In the genomic region with DNA sequence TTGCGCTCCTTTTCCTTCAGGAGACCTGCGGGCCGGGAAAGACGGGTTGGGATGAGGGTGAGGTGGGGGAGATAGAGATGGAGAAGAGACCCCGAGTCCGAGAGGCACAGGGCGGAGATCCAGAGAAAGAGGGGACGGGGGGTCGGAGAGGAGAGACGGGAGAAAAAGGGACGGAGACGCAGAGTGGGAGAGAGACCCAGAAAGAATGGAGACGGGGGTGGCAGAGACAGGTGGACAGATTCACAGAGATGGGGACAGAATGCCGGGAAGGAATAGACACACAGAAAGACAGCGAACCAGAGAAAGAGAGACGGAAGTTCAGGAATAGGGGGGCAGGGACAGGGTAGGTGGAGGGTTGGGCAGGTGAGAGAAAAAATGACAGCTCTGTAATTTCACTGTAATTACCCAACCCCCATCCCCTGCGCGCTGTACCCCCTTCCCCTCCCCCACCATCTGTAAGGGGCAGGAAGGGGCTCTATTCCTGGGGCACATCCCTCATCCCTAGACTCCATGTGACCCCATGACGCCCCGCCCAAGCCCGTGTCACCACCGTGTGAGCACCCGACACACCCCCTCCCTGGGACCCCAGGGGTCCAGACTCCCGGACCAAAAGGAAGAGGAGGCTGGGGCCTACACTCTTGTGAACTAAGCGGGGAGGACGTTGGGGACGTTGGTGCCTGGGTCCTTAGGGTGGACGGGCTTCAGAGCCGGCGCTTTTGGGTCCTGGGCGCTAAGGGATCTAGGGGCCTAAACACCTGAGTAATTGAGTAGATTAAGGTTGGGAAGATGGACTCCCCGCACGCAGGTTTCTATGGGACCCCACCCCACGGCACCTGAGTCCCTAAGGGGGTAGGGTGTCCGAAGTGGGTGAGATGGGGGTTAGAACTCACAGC, we compare ENCODE assay signal across 8 cellular contexts. TPM values are rescaled to one million over a fixed set of nuclear protein-coding genes. Genes with fewer than 3 reads are reported as not detected.
DNase-seq lines count a peak whose midpoint lies in the region; ATAC-seq, FAIRE-seq and TF ChIP-seq lines count a peak whose summit lies in the region.

No MANE protein-coding gene starts in this region.

- peak overlapping the region; percentile 81 for H3K27ac ChIP-seq in Panc1 (ENCODE audit: low read length)
- no peak overlapping the region for H3K27ac ChIP-seq in H1 (ENCODE audit: low read depth, low read length)
- peak overlapping the region; percentile 83 for H3K27ac ChIP-seq in neural cell (ENCODE audit: low read length)

- H2AFZ ChIP-seq in H1 (ENCODE audit: low read length) (no peak overlapping the region), neural cell (ENCODE audit: low read depth, low read length) (no peak overlapping the region)

- no peak overlapping the region for H2BK120ac ChIP-seq in H1 (replicated peaks; ENCODE audit: low read depth, low read length)

- H3K27me3 ChIP-seq in Panc1 (ENCODE audit: control insufficient read depth, insufficient read depth, low read length) (no peaks in the 10 kb centered on the region), H1 (replicated peaks in 1 of 4; ENCODE audit: control insufficient read depth in 3 of 4, extremely low read depth in 1 of 4, insufficient read depth in 3 of 4, low read length in 3 of 4) (peaks cover 0 to 2% (median 0%) of the 10 kb centered on the region in 4 experiments; a peak in 2 of 7 replicates), neural cell (ENCODE audit: insufficient read depth, low read depth, low read length) (no peaks in the 10 kb centered on the region)

- H2BK12ac ChIP-seq in H1 (ENCODE audit: low read depth, low read length), result no peak overlapping the region

- H2BK15ac ChIP-seq in H1 (ENCODE audit: low read length), result no peak overlapping the region

- intact Hi-C loops in Panc1 (cut with micrococcal nuclease; ENCODE audit: unreplicated experiment), result no loop called here

- no peak overlapping the region for H3K4ac ChIP-seq in H1 (replicated peaks; ENCODE audit: insufficient read length, low read depth, low read length)

- H3K79me1 ChIP-seq in H1 (ENCODE audit: low read depth, low read length), result no peaks in the 10 kb centered on the region

- TF ChIP-seq CTCF in Panc1 (IDR thresholded peaks at IDR 0.05), result no peak
- TF ChIP-seq CTCF in H1 (IDR thresholded peaks at IDR 0.05; ENCODE audit: control extremely low read depth in 1 of 3, insufficient read depth in 1 of 3, low read depth in 1 of 3, low read length in 3 of 3), result no peak
- TF ChIP-seq CTCF in neural cell (IDR thresholded peaks at IDR 0.05; ENCODE audit: poor library complexity, severe bottlenecking), result no peak

- no peak for ATAC-seq in Panc1
- no peak for ATAC-seq in GM18868 (IDR thresholded peaks at IDR 0.05; ENCODE audit: unreplicated experiment)

- no peak overlapping the region for H3K23ac ChIP-seq in H1 (ENCODE audit: insufficient read length)

- peaks cover 8% of the 10 kb centered on the region for H3F3A ChIP-seq in neural cell (ENCODE audit: insufficient read depth, low read length, poor library complexity, severe bottlenecking)

- no peak overlapping the region for H3K56ac ChIP-seq in H1 (replicated peaks; ENCODE audit: insufficient read length, low read depth, low read length)

- POLR2A ChIA-PET in Panc1 (lab: Charles Lee), result interaction anchor here (0.6 kb wide), 1 partner anchor 462 kb away, joined by 3 read pairs; no protein-coding TSS in a partner anchor
- POLR2A ChIA-PET in H1 (lab: Charles Lee; ENCODE audit: partially characterized antibody), result interaction anchor here (0.7 to 30.9 kb wide), 3 partner anchors 8 to 24 kb away, joined by 3 to 788 read pairs (median 3); a partner anchor contains a TSS

- H4K20me1 ChIP-seq in H1 (replicated peaks in 1 of 2; ENCODE audit: control insufficient read depth in 1 of 2, insufficient read depth in 2 of 2, low read length in 2 of 2) (peaks cover 0 to 3% of the 10 kb centered on the region in 2 experiments), neural cell (ENCODE audit: insufficient read depth) (no peaks in the 10 kb centered on the region)

- peak overlapping the region; percentile 94 to 95 for H3K4me2 ChIP-seq in H1 (ENCODE audit: insufficient read depth in 1 of 2, low read depth in 2 of 2, low read length in 2 of 2)
- peak overlapping the region; percentile 54 for H3K4me2 ChIP-seq in neural cell (ENCODE audit: low read length)

- no peak overlapping the region for H3K18ac ChIP-seq in H1 (ENCODE audit: extremely low read depth, low read length)

- 6% methylated on average over 21 of the region's 35 CpGs; no CpG with 5 or more reads in 1 of the 2 experiments for WGBS in H1 (ENCODE audit: extremely low coverage in 1 of 2, insufficient coverage in 1 of 2, insufficient read length in 1 of 2, insufficient replicate concordance in 2 of 2, low coverage in 1 of 2, low lambda C conversion rate in 2 of 2, missing lambda C conversion rate in 1 of 2), 2 experiments

- H2BK20ac ChIP-seq in H1 (ENCODE audit: low read length), result no peak overlapping the region

- H3K9ac ChIP-seq in H1 (replicated peaks in 1 of 4; ENCODE audit: extremely low read depth in 1 of 4, low read depth in 3 of 4, low read length in 3 of 4), result peak overlapping the region in 1 of 4 experiments; percentile 57; a peak in 1 of 7 replicates
- H3K9ac ChIP-seq in neural cell (ENCODE audit: low read length), result peak overlapping the region; percentile 74

- H3K14ac ChIP-seq in H1 (ENCODE audit: insufficient read length), result no peak overlapping the region

- in situ Hi-C loops in Panc1 (cut with HindIII; ENCODE audit: low pct_unique_long_range_greater_than_20kb, low sequenced_read_pairs), result no loop called here

- H3K36me3 ChIP-seq in Panc1 (ENCODE audit: control insufficient read depth, insufficient read depth, low read length), result no peaks in the 10 kb centered on the region; the same call in 1 of the 2 replicates
- no peaks in the 10 kb centered on the region for H3K36me3 ChIP-seq in H1 (ENCODE audit: control insufficient read depth in 2 of 4, insufficient read depth in 4 of 4, low read length in 3 of 4)
- no peaks in the 10 kb centered on the region for H3K36me3 ChIP-seq in neural cell (ENCODE audit: insufficient read depth, low read length)

- no peak overlapping the region; the same call in 1 of the 2 replicates for H4K8ac ChIP-seq in H1 (ENCODE audit: extremely low read depth, insufficient read depth, low read length)

- CTCF ChIA-PET in Panc1 (lab: Charles Lee), result interaction anchor here (0.6 kb wide), 1 partner anchor 146 kb away, joined by 10 read pairs; no protein-coding TSS in a partner anchor
- CTCF ChIA-PET in H1 (lab: Charles Lee; ENCODE audit: partially characterized antibody), result no interaction called here

- H3K4me3 ChIP-seq in Panc1 (ENCODE audit: low read depth in 2 of 2, low read length in 2 of 2) (peak overlapping the region; percentile 62 to 71), H1 (ENCODE audit: extremely low read depth in 1 of 4, insufficient read depth in 2 of 4, low read depth in 3 of 4, low read length in 4 of 4) (peak overlapping the region; percentile 58 to 74 (median 66)), neural cell (ENCODE audit: low read length) (peak overlapping the region; percentile 66)

- TF ChIP-seq POLR2A in H1 (IDR thresholded peaks at IDR 0.05; ENCODE audit: control extremely low read depth in 1 of 2, low read depth in 2 of 2, low read length in 2 of 2), result no peak

- H2BK5ac ChIP-seq in H1 (ENCODE audit: low read depth, low read length), result no peak overlapping the region

- H3K9me3 ChIP-seq in Panc1 (ENCODE audit: control insufficient read depth, insufficient read depth, low read depth, low read length), result no peaks in the 10 kb centered on the region
- no peaks in the 10 kb centered on the region for H3K9me3 ChIP-seq in H1 (ENCODE audit: insufficient read depth in 2 of 2, low read depth in 1 of 2, low read length in 1 of 2)
- H3K9me3 ChIP-seq in neural cell (ENCODE audit: low read length), result no peaks in the 10 kb centered on the region

- H3K79me2 ChIP-seq in H1 (ENCODE audit: control insufficient read depth in 1 of 2, insufficient read depth in 2 of 2, low read length in 2 of 2) (no peaks in the 10 kb centered on the region), neural cell (replicated peaks; ENCODE audit: insufficient read depth, low read length) (no peaks in the 10 kb centered on the region)

- FAIRE-seq in H1 (lab: Jason Lieb, UNC), result no peak

- H3K23me2 ChIP-seq in H1 (ENCODE audit: low read depth, low read length), result peaks cover 25% of the 10 kb centered on the region

- no peak for TF ChIP-seq EP300 in H1 (IDR thresholded peaks at IDR 0.05; ENCODE audit: borderline replicate concordance in 1 of 2, low read depth in 2 of 2, low read length in 2 of 2)
- TF ChIP-seq EP300 in neural cell (conservative IDR thresholded peaks at IDR 0.05; ENCODE audit: poor library complexity, severe bottlenecking), result no peak

- no peaks in the 10 kb centered on the region for H3K9me2 ChIP-seq in neural cell (ENCODE audit: insufficient read depth, low read length)

- BruUV-seq in Panc1 (replicated peaks; lab: Mats Ljungman, UMichigan), result no TSS peak

- peaks cover 25% of the 10 kb centered on the region for H3K4me1 ChIP-seq in Panc1 (ENCODE audit: control insufficient read depth, insufficient read depth, low read length)
- peaks cover 9 to 30% (median 22%) of the 10 kb centered on the region in 4 experiments for H3K4me1 ChIP-seq in H1 (replicated peaks in 1 of 4; ENCODE audit: control insufficient read depth in 3 of 4, insufficient read depth in 4 of 4, low read length in 3 of 4)

- no peak overlapping the region for H4K5ac ChIP-seq in H1 (ENCODE audit: insufficient read length, low read depth, low read length)

- TF ChIP-seq RAD21 in H1 (IDR thresholded peaks at IDR 0.05 in 1 of 2, conservative IDR thresholded peaks at IDR 0.05 in 1 of 2; ENCODE audit: low read depth in 2 of 2, low read length in 2 of 2), result no peak
- TF ChIP-seq RAD21 in neural cell (conservative IDR thresholded peaks at IDR 0.05), result no peak

- H4K91ac ChIP-seq in H1 (replicated peaks; ENCODE audit: insufficient read length, low read length), result no peak overlapping the region

- no peak overlapping the region for H2AK5ac ChIP-seq in H1 (ENCODE audit: low read depth, low read length)

- peak; percentile 30 for DNase-seq in NCI-H510A treated with DMSO at 0.1 percent for 48 hours (lab: John Stamatoyannopoulos, UW)
- no peak for DNase-seq in NCI-H510A (lab: John Stamatoyannopoulos, UW)
- DNase-seq in Panc1 (ENCODE audit: low read depth, low spot score), result no peak
- DNase-seq in H1 (ENCODE audit: low read depth in 1 of 2, low spot score in 2 of 2), result peak in 1 of 2 experiments; percentile 60
- no peak for DNase-seq in COLO829 (ENCODE audit: low spot score)
- no peak for DNase-seq in GOT3 (lab: John Stamatoyannopoulos, UW)

RNA-seq across cellular contexts. Expression of a gene that starts 1.0 kb away (rescaled TPM):
- total RNA-seq in Panc1 (2021; ENCODE audit: unreplicated experiment), result 7.4 TPM
- 10.4 TPM for polyA plus RNA-seq in Panc1 (2012; ENCODE audit: insufficient read length)
- 8.3 and 9.9 TPM in 2 replicates for total RNA-seq in H1 (2021; fragmentation: NEBNext Ultra II Directional; extraction: Animal tissue kit (Norgen Biotek cat#: 25700))
- polyA plus RNA-seq in H1 (2011; rRNA removed) (7.5 and 8.2 TPM in 2 replicates), neural cell (1.0 and 3.6 TPM in 2 replicates)
- polyA plus RNA-seq in H1 (2011; cell fraction: cytosol; rRNA removed), result 4.7 TPM
- 7.8 TPM for polyA plus RNA-seq in H1 (2011; cell fraction: nucleus; rRNA removed)
- 6.7 to 12.3 TPM (median 10.9 TPM) in 4 replicates for polyA plus RNA-seq in H1 (2012, experiment 1 of 2)
- polyA plus RNA-seq in H1 (2012, experiment 2 of 2), result 12.0 TPM
- 4.4 TPM for polyA plus RNA-seq in H1 (2013, experiment 1 of 2)
- polyA plus RNA-seq in H1 (2013, experiment 2 of 2), result 5.6 TPM
- polyA minus RNA-seq in H1 (2011; rRNA and poly(A)+ RNA removed), result 3.9 and 5.5 TPM in 2 replicates
- polyA minus RNA-seq in H1 (2011; cell fraction: cytosol; rRNA and poly(A)+ RNA removed), result 9.2 TPM
- 9.2 TPM for polyA minus RNA-seq in H1 (2011; cell fraction: nucleus; rRNA and poly(A)+ RNA removed)
- polyA minus RNA-seq in neural cell, result 5.4 TPM in 2 replicates

RNA-seq across cellular contexts. Expression of a gene that starts 9.8 kb away (rescaled TPM):
- 12.6 TPM for total RNA-seq in Panc1 (2021; ENCODE audit: unreplicated experiment)
- polyA plus RNA-seq in Panc1 (2012; ENCODE audit: insufficient read length), result 18.7 TPM
- total RNA-seq in H1 (2021; fragmentation: NEBNext Ultra II Directional; extraction: Animal tissue kit (Norgen Biotek cat#: 25700)), result 51.7 and 53.0 TPM in 2 replicates
- polyA plus RNA-seq in H1 (2011; rRNA removed) (71.4 and 78.9 TPM in 2 replicates), neural cell (105 and 108 TPM in 2 replicates)
- 62.3 TPM for polyA plus RNA-seq in H1 (2011; cell fraction: cytosol; rRNA removed)
- 77.1 TPM for polyA plus RNA-seq in H1 (2011; cell fraction: nucleus; rRNA removed)
- 78.7 to 120 TPM (median 114 TPM) in 4 replicates for polyA plus RNA-seq in H1 (2012, experiment 1 of 2)
- 89.3 TPM for polyA plus RNA-seq in H1 (2012, experiment 2 of 2)
- polyA plus RNA-seq in H1 (2013, experiment 1 of 2), result 127 TPM
- polyA plus RNA-seq in H1 (2013, experiment 2 of 2), result 134 TPM
- 18.5 and 21.1 TPM in 2 replicates for polyA minus RNA-seq in H1 (2011; rRNA and poly(A)+ RNA removed)
- 18.4 TPM for polyA minus RNA-seq in H1 (2011; cell fraction: cytosol; rRNA and poly(A)+ RNA removed)
- 19.0 TPM for polyA minus RNA-seq in H1 (2011; cell fraction: nucleus; rRNA and poly(A)+ RNA removed)
- polyA minus RNA-seq in neural cell, result 50.0 and 57.7 TPM in 2 replicates

RNA-seq across cellular contexts. Expression of a gene that starts 16.9 kb away (rescaled TPM):
- total RNA-seq in Panc1 (2021; ENCODE audit: unreplicated experiment), result 19.5 TPM
- polyA plus RNA-seq in Panc1 (2012; ENCODE audit: insufficient read length), result 20.0 TPM
- 60.9 and 61.6 TPM in 2 replicates for total RNA-seq in H1 (2021; fragmentation: NEBNext Ultra II Directional; extraction: Animal tissue kit (Norgen Biotek cat#: 25700))
- 43.9 and 81.8 TPM in 2 replicates for polyA plus RNA-seq in H1 (2011; rRNA removed)
- polyA plus RNA-seq in H1 (2011; cell fraction: cytosol; rRNA removed), result 48.1 TPM
- polyA plus RNA-seq in H1 (2011; cell fraction: nucleus; rRNA removed), result 85.3 TPM
- 43.7 to 47.8 TPM (median 45.2 TPM) in 4 replicates for polyA plus RNA-seq in H1 (2012, experiment 1 of 2)
- 41.5 TPM for polyA plus RNA-seq in H1 (2012, experiment 2 of 2)
- polyA plus RNA-seq in H1 (2013, experiment 1 of 2), result 28.9 TPM
- polyA plus RNA-seq in H1 (2013, experiment 2 of 2), result 25.8 TPM
- polyA minus RNA-seq in H1 (2011; rRNA and poly(A)+ RNA removed), result 21.2 and 25.9 TPM in 2 replicates
- polyA minus RNA-seq in H1 (2011; cell fraction: cytosol; rRNA and poly(A)+ RNA removed), result 37.9 TPM
- polyA minus RNA-seq in H1 (2011; cell fraction: nucleus; rRNA and poly(A)+ RNA removed), result 55.2 TPM
- 22.6 and 32.6 TPM in 2 replicates for polyA plus RNA-seq in neural cell
- polyA minus RNA-seq in neural cell, result 28.5 and 31.7 TPM in 2 replicates

RNA-seq across cellular contexts. Expression of a gene that starts 17.2 kb away (rescaled TPM):
- total RNA-seq in Panc1 (2021; ENCODE audit: unreplicated experiment), result 670 TPM
- polyA plus RNA-seq in Panc1 (2012; ENCODE audit: insufficient read length), result 1,127 TPM
- 1,669 and 1,693 TPM in 2 replicates for total RNA-seq in H1 (2021; fragmentation: NEBNext Ultra II Directional; extraction: Animal tissue kit (Norgen Biotek cat#: 25700))
- 2,789 and 3,426 TPM in 2 replicates for polyA plus RNA-seq in H1 (2011; rRNA removed)
- polyA plus RNA-seq in H1 (2011; cell fraction: cytosol; rRNA removed), result 2,747 TPM
- polyA plus RNA-seq in H1 (2011; cell fraction: nucleus; rRNA removed), result 1,998 TPM
- 1,368 to 3,492 TPM (median 2,780 TPM) in 4 replicates for polyA plus RNA-seq in H1 (2012, experiment 1 of 2)
- polyA plus RNA-seq in H1 (2012, experiment 2 of 2), result 5,563 TPM
- polyA plus RNA-seq in H1 (2013, experiment 1 of 2), result 2,312 TPM
- polyA plus RNA-seq in H1 (2013, experiment 2 of 2), result 2,245 TPM
- 621 and 624 TPM in 2 replicates for polyA minus RNA-seq in H1 (2011; rRNA and poly(A)+ RNA removed)
- polyA minus RNA-seq in H1 (2011; cell fraction: cytosol; rRNA and poly(A)+ RNA removed), result 738 TPM
- 950 TPM for polyA minus RNA-seq in H1 (2011; cell fraction: nucleus; rRNA and poly(A)+ RNA removed)
- polyA plus RNA-seq in neural cell, result 2,102 and 2,180 TPM in 2 replicates
- 717 and 772 TPM in 2 replicates for polyA minus RNA-seq in neural cell

RNA-seq across cellular contexts. Expression of a gene that starts 21.3 kb away (rescaled TPM):
- total RNA-seq in Panc1 (2021; ENCODE audit: unreplicated experiment), result 1.0 TPM
- polyA plus RNA-seq in Panc1 (2012; ENCODE audit: insufficient read length), result not detected
- total RNA-seq in H1 (2021; fragmentation: NEBNext Ultra II Directional; extraction: Animal tissue kit (Norgen Biotek cat#: 25700)), result 5.3 and 6.5 TPM in 2 replicates
- polyA plus RNA-seq in H1 (2011; rRNA removed) (1.8 and 2.5 TPM in 2 replicates), neural cell (0.73 and 1.2 TPM in 2 replicates)
- 3.0 TPM for polyA plus RNA-seq in H1 (2011; cell fraction: cytosol; rRNA removed)
- 5.5 TPM for polyA plus RNA-seq in H1 (2011; cell fraction: nucleus; rRNA removed)
- polyA plus RNA-seq in H1 (2012, experiment 1 of 2), result 3.1 to 4.6 TPM (median 3.9 TPM) in 4 replicates
- polyA plus RNA-seq in H1 (2012, experiment 2 of 2), result 1.4 TPM
- 3.6 TPM for polyA plus RNA-seq in H1 (2013, experiment 1 of 2)
- polyA plus RNA-seq in H1 (2013, experiment 2 of 2), result 2.4 TPM
- polyA minus RNA-seq in H1 (2011; rRNA and poly(A)+ RNA removed), result 1.1 TPM in 2 replicates
- polyA minus RNA-seq in H1 (2011; cell fraction: cytosol; rRNA and poly(A)+ RNA removed), result 2.1 TPM
- polyA minus RNA-seq in H1 (2011; cell fraction: nucleus; rRNA and poly(A)+ RNA removed), result 2.4 TPM
- polyA minus RNA-seq in neural cell, result 6.1 TPM in 1 of 2 replicates, not detected in the other
